In the genomic region with DNA sequence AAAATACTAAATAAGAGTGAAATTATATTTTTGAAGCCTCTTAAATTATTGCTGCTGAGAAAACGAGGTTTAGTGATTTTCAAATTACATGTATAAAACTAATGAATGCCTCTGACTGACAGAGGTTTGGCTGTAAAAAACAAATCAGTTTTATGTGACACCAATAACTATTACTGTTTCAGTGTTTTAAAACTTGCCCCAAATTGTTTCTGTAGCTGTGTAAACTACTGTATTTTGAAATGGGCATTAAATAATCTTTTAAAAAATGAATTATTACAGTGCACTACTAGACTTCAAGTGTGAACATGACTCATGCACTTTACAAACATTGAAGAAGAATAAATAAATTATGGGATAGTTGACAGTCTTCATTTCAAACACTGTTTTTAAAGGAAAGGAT, we compare ENCODE assay signal across 26 cellular contexts. TPM values are rescaled to one million over a fixed set of nuclear protein-coding genes. Genes with fewer than 3 reads are reported as not detected.
"Had no signal": no experiment of that assay in that cellular context is flagged by ENCODE, and none has a peak within 500 bp of the region (broad histone marks: within the 10 kb centered on the region; RNA-seq: fewer than 3 reads in every experiment).

No MANE protein-coding gene starts in this region.

- DNase-seq: activated CD4-positive, alpha-beta T cell treated with anti-CD3 and anti-CD28 coated beads for 48 hours; activated gamma-delta T cell; activated T-cell treated with anti-CD3 and anti-CD28 coated beads for 4 hours; cortex of kidney; effector CD4-positive, alpha-beta T cell; esophagus squamous epithelium; hypothalamus; left ventricle myocardium superior; occipital lobe; right cardiac atrium; SJCRH30; small intestine; stimulated activated CD4-positive, alpha-beta T cell treated with anti-CD3 and anti-CD28 coated beads, Interleukin-4, amount 100 ng/mL, for 4 hours; stimulated activated CD8-positive, alpha-beta memory T cell treated with anti-CD3 and anti-CD28 coated beads, Interleukin-4, amount 100 ng/mL, for 48 hours; stimulated activated naive CD4-positive, alpha-beta T cell treated with Interleukin-2 at 50 U/mL for 16 hours; substantia nigra; transverse colon had no signal

- H3K4me3 Mint-ChIP-seq: brain, memory B cell, nephron, WTC11 had no signal

- H3K27ac ChIP-seq: esophagus squamous epithelium, prostate gland, SJCRH30, transverse colon had no signal

- H3K4me1 ChIP-seq: SJCRH30 had no signal

- H3K9me3 Mint-ChIP-seq: memory B cell had no signal

- ATAC-seq: WTC11 had no signal

- H3K27ac Mint-ChIP-seq: brain, memory B cell, WTC11 had no signal

- H3K4me3 ChIP-seq: esophagus squamous epithelium, prostate gland, SJCRH30, transverse colon had no signal

- H3K36me3 ChIP-seq: prostate gland, SJCRH30 had no signal

- H3K36me3 Mint-ChIP-seq: brain had no signal

- H3K9me3 ChIP-seq: esophagus squamous epithelium, prostate gland, SJCRH30, transverse colon had no signal

RNA-seq across cellular contexts. Expression of a gene that starts 15.4 kb away (rescaled TPM):
- total RNA-seq: endothelial cell of umbilical vein; esophagus squamous epithelium; fibroblast of villous mesenchyme; kidney epithelial cell; left ventricle myocardium superior; occipital lobe; SJCRH30; T-helper 2 cell treated with Interferon-gamma antibody and Interleukin-4, amounts not matched to agents 100 ng/mL and 5 ng/mL, for 36 hours had no signal
- polyA plus RNA-seq: endothelial cell of umbilical vein, small intestine had no signal

RNA-seq across cellular contexts. Expression of a gene that starts 49.4 kb away (rescaled TPM):
- total RNA-seq: endothelial cell of umbilical vein, fibroblast of villous mesenchyme, SJCRH30 had no signal
- polyA plus RNA-seq: endothelial cell of umbilical vein had no signal
